ENCODE assay signal across 13 cellular contexts in genomic region chr3:31250116-31250813, GRCh38.
DNase-seq lines count a peak whose midpoint lies in the region; ATAC-seq and TF ChIP-seq lines count a peak whose summit lies in the region.
"Had no signal": no experiment of that assay in that cellular context is flagged by ENCODE, and none has a peak within 500 bp of the region (broad histone marks: within the 10 kb centered on the region; RNA-seq: fewer than 3 reads in every experiment).

No MANE protein-coding gene starts in this region.

- H3K4me3 ChIP-seq in cardiac fibroblast (replicated peaks in 1 of 2; ENCODE audit: low read depth in 2 of 2, low read length in 2 of 2) (no peak overlapping the region), lower leg skin (ENCODE audit: low read depth, poor library complexity, severe bottlenecking) (no peak overlapping the region)
- H3K4me3 ChIP-seq: heart left ventricle had no signal

- TF ChIP-seq CTCF in cardiac fibroblast (IDR thresholded peaks at IDR 0.05; ENCODE audit: low read depth, low read length), result no peak
- TF ChIP-seq CTCF in lower leg skin (IDR thresholded peaks at IDR 0.05), result no peak

- intact Hi-C loops in lower leg skin (cut with DNase I; ENCODE audit: low total_unique reads), result no loop called here

- ATAC-seq in HG03354 (IDR thresholded peaks at IDR 0.05; ENCODE audit: poor library complexity, severe bottlenecking, unreplicated experiment), result no peak
- ATAC-seq: heart left ventricle, left ventricle myocardium superior had no signal

- peak; percentile 47 for DNase-seq in AG08395 (ENCODE audit: low spot score)
- DNase-seq in GM03348 (ENCODE audit: low spot score), result peak; percentile 34
- DNase-seq in RPMI7951 (ENCODE audit: low read depth), result peak; percentile 44
- DNase-seq in cardiac fibroblast (ENCODE audit: low read depth in 2 of 2), result peak; percentile 14 to 52
- no peak for DNase-seq in lower leg skin (ENCODE audit: low spot score in 2 of 2)
- DNase-seq in ecto neural progenitor cell (ENCODE audit: low spot score), result no peak
- DNase-seq in NCI-H1930 (lab: John Stamatoyannopoulos, UW), result no peak
- DNase-seq: activated T-cell treated with anti-CD3 and anti-CD28 coated beads for 4 hours, heart left ventricle, left ventricle myocardium superior, NCI-H1417, NCI-H524 had no signal

- TF ChIP-seq POLR2A in lower leg skin (IDR thresholded peaks at IDR 0.05), result no peak

- WGBS in lower leg skin, 2 donors, result 89 to 100% methylated on average over 1 of the region's 1 CpG

Comparison
In these comparisons a context has a peak if more than half of its experiments do, and no peak if none do; other contexts are left out.
1. DNase-seq: peak in AG08395 (single experiment), GM03348 (single experiment), RPMI7951 (single experiment) and cardiac fibroblast (2 of 2); none in lower leg skin (0 of 2), ecto neural progenitor cell (single experiment) and NCI-H1930 (0 of 2).